Comparison of ENCODE assay signal across 24 cellular contexts in genomic region chr4:138663883-138664282, GRCh38.
"Had no signal": no experiment of that assay in that cellular context is flagged by ENCODE, and none has a peak within 500 bp of the region (broad histone marks: within the 10 kb centered on the region; RNA-seq: fewer than 3 reads in every experiment).

No MANE protein-coding gene starts in this region.

- H3K27me3 ChIP-seq: body of pancreas, hepatocyte, left lung, right lobe of liver, testis, upper lobe of left lung had no signal

- H3K9me3 ChIP-seq: body of pancreas, left lung, right lobe of liver, testis, upper lobe of left lung had no signal

- H3K36me3 ChIP-seq: left lung, right lobe of liver, upper lobe of left lung had no signal

- ATAC-seq: body of pancreas; left lung; naive thymus-derived CD8-positive, alpha-beta T cell; right lobe of liver; stimulated activated naive B cell treated with anti-CD40 and anti-IgM and Interleukin-4, amounts not matched to agents 10 μg/mL and 1 μg/mL and 100 μg/mL, for 72 hours had no signal

- H2AFZ ChIP-seq: hepatocyte, parathyroid adenoma had no signal

- H3K4me3 ChIP-seq: body of pancreas, hepatocyte, left lung, lung, right lobe of liver, skin epidermis, testis, upper lobe of left lung had no signal

- H3K9ac ChIP-seq: parathyroid adenoma had no signal

- H3K4me1 ChIP-seq: body of pancreas, left lung, parathyroid adenoma, right lobe of liver, testis, upper lobe of left lung had no signal

- DNase-seq: activated CD4-positive, alpha-beta T cell treated with anti-CD3 and anti-CD28 coated beads for 1 hour; activated CD4-positive, alpha-beta T cell treated with anti-CD3 and anti-CD28 coated beads, Interleukin-2, amount 50 U/mL, for 1 hour; activated gamma-delta T cell treated with Interleukin-2 at 50 U/mL for 16 hours; activated T-cell treated with anti-CD3 and anti-CD28 coated beads, Interleukin-2, amount 50 U/mL, for 1 hour; body of pancreas; dermis blood vessel endothelial cell; effector CD8-positive, alpha-beta T cell; erythroblast; glutamatergic neuron; immature natural killer cell; kidney glomerular epithelial cell; left lung; naive thymus-derived CD8-positive, alpha-beta T cell; right lobe of liver; stimulated activated CD4-positive, alpha-beta T cell treated with anti-CD3 and anti-CD28 coated beads, Interleukin-2, amount 100 ng/mL, for 24 hours; stimulated activated CD8-positive, alpha-beta memory T cell treated with anti-CD3 and anti-CD28 coated beads, Interleukin-4, amount 100 ng/mL, for 48 hours; stimulated activated naive B cell treated with anti-CD40 and anti-IgM and Interleukin-4, amounts not matched to agents 10 μg/mL and 1 μg/mL and 100 μg/mL, for 72 hours; T-helper 1 cell; testis; upper lobe of left lung had no signal

- H3K79me2 ChIP-seq: hepatocyte, parathyroid adenoma had no signal

- H3K4me2 ChIP-seq: hepatocyte had no signal

- H3K27ac ChIP-seq: body of pancreas, hepatocyte, left lung, parathyroid adenoma, right lobe of liver, skin epidermis, testis, upper lobe of left lung had no signal
